In the genomic region with DNA sequence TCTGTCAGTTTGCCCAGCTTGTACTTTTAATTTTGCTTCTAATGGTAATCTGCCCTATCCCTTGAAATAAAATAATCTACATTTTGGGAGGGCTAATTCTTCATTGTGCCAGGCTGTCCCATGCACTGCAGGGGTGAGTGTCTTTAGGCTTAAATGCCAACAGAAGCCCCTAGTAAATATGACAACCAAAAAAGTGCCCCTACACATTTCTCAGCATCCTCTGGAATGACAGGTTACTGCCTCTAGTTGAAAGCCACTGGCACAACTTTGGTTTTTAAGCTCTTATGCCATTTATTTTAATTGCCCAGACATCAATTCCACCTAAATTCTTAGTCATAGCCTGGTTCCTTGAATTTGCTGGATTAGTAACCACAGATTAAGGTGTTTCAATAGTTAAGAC, we compare ENCODE assay signal across 1 cellular context.
TF ChIP-seq lines count a peak whose summit lies in the region.

No MANE protein-coding gene starts in this region.

TF ChIP-seq in GM23338, 12 proteins besides CTCF, POLR2A, EP300 and RAD21:
- TF ChIP-seq, protein P1, sequence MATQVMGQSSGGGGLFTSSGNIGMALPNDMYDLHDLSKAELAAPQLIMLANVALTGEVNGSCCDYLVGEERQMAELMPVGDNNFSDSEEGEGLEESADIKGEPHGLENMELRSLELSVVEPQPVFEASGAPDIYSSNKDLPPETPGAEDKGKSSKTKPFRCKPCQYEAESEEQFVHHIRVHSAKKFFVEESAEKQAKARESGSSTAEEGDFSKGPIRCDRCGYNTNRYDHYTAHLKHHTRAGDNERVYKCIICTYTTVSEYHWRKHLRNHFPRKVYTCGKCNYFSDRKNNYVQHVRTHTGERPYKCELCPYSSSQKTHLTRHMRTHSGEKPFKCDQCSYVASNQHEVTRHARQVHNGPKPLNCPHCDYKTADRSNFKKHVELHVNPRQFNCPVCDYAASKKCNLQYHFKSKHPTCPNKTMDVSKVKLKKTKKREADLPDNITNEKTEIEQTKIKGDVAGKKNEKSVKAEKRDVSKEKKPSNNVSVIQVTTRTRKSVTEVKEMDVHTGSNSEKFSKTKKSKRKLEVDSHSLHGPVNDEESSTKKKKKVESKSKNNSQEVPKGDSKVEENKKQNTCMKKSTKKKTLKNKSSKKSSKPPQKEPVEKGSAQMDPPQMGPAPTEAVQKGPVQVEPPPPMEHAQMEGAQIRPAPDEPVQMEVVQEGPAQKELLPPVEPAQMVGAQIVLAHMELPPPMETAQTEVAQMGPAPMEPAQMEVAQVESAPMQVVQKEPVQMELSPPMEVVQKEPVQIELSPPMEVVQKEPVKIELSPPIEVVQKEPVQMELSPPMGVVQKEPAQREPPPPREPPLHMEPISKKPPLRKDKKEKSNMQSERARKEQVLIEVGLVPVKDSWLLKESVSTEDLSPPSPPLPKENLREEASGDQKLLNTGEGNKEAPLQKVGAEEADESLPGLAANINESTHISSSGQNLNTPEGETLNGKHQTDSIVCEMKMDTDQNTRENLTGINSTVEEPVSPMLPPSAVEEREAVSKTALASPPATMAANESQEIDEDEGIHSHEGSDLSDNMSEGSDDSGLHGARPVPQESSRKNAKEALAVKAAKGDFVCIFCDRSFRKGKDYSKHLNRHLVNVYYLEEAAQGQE (IDR thresholded peaks at IDR 0.05; ENCODE audit: unreplicated experiment), result no peak
- TF ChIP-seq EZH2phosphoT487 (IDR thresholded peaks at IDR 0.05; ENCODE audit: unreplicated experiment) (no peak), NANOG (IDR thresholded peaks at IDR 0.05; ENCODE audit: borderline replicate concordance) (no peak), JUNB (IDR thresholded peaks at IDR 0.05; ENCODE audit: unreplicated experiment) (no peak), ZNF114 (CRISPR knock-in tag; IDR thresholded peaks at IDR 0.05) (no peak), CREB1 (CRISPR knock-in tag; IDR thresholded peaks at IDR 0.05; ENCODE audit: low read depth) (no peak), STAT1 (IDR thresholded peaks at IDR 0.05; ENCODE audit: unreplicated experiment) (no peak), ZNF331 (CRISPR knock-in tag; IDR thresholded peaks at IDR 0.05; ENCODE audit: low read depth) (no peak)
- TF ChIP-seq, protein P2, sequence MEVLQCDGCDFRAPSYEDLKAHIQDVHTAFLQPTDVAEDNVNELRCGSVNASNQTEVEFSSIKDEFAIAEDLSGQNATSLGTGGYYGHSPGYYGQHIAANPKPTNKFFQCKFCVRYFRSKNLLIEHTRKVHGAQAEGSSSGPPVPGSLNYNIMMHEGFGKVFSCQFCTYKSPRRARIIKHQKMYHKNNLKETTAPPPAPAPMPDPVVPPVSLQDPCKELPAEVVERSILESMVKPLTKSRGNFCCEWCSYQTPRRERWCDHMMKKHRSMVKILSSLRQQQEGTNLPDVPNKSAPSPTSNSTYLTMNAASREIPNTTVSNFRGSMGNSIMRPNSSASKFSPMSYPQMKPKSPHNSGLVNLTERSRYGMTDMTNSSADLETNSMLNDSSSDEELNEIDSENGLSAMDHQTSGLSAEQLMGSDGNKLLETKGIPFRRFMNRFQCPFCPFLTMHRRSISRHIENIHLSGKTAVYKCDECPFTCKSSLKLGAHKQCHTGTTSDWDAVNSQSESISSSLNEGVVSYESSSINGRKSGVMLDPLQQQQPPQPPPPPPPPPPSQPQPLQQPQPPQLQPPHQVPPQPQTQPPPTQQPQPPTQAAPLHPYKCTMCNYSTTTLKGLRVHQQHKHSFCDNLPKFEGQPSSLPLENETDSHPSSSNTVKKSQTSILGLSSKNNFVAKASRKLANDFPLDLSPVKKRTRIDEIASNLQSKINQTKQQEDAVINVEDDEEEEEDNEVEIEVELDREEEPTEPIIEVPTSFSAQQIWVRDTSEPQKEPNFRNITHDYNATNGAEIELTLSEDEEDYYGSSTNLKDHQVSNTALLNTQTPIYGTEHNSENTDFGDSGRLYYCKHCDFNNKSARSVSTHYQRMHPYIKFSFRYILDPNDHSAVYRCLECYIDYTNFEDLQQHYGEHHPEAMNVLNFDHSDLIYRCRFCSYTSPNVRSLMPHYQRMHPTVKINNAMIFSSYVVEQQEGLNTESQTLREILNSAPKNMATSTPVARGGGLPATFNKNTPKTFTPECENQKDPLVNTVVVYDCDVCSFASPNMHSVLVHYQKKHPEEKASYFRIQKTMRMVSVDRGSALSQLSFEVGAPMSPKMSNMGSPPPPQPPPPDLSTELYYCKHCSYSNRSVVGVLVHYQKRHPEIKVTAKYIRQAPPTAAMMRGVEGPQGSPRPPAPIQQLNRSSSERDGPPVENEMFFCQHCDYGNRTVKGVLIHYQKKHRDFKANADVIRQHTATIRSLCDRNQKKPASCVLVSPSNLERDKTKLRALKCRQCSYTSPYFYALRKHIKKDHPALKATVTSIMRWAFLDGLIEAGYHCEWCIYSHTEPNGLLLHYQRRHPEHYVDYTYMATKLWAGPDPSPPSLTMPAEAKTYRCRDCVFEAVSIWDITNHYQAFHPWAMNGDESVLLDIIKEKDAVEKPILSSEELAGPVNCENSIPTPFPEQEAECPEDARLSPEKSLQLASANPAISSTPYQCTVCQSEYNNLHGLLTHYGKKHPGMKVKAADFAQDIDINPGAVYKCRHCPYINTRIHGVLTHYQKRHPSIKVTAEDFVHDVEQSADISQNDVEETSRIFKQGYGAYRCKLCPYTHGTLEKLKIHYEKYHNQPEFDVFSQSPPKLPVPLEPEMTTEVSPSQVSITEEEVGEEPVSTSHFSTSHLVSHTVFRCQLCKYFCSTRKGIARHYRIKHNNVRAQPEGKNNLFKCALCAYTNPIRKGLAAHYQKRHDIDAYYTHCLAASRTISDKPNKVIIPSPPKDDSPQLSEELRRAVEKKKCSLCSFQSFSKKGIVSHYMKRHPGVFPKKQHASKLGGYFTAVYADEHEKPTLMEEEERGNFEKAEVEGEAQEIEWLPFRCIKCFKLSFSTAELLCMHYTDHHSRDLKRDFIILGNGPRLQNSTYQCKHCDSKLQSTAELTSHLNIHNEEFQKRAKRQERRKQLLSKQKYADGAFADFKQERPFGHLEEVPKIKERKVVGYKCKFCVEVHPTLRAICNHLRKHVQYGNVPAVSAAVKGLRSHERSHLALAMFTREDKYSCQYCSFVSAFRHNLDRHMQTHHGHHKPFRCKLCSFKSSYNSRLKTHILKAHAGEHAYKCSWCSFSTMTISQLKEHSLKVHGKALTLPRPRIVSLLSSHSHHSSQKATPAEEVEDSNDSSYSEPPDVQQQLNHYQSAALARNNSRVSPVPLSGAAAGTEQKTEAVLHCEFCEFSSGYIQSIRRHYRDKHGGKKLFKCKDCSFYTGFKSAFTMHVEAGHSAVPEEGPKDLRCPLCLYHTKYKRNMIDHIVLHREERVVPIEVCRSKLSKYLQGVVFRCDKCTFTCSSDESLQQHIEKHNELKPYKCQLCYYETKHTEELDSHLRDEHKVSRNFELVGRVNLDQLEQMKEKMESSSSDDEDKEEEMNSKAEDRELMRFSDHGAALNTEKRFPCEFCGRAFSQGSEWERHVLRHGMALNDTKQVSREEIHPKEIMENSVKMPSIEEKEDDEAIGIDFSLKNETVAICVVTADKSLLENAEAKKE (CRISPR knock-in tag; IDR thresholded peaks at IDR 0.05), result no peak
- TF ChIP-seq, protein P3, sequence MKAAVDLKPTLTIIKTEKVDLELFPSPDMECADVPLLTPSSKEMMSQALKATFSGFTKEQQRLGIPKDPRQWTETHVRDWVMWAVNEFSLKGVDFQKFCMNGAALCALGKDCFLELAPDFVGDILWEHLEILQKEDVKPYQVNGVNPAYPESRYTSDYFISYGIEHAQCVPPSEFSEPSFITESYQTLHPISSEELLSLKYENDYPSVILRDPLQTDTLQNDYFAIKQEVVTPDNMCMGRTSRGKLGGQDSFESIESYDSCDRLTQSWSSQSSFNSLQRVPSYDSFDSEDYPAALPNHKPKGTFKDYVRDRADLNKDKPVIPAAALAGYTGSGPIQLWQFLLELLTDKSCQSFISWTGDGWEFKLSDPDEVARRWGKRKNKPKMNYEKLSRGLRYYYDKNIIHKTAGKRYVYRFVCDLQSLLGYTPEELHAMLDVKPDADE (IDR thresholded peaks at IDR 0.05), result no peak
